ENCODE assay signal across 1 cellular context in genomic region chr7:6730343-6730633, GRCh38.
TF ChIP-seq lines count a peak whose summit lies in the region.

No MANE protein-coding gene starts in this region.

TF ChIP-seq in IMR-90, 13 proteins besides CTCF, POLR2A, EP300 and RAD21 (continued from another document):
- no peak for TF ChIP-seq ELK1 (IDR thresholded peaks at IDR 0.05; ENCODE audit: borderline replicate concordance, low read depth, low read length)
- TF ChIP-seq NFE2L2 (IDR thresholded peaks at IDR 0.05; ENCODE audit: low read depth, low read length): no peak
- no peak for TF ChIP-seq RCOR1 (IDR thresholded peaks at IDR 0.05; ENCODE audit: insufficient replicate concordance, low read length)
- no peak for TF ChIP-seq USF2 (IDR thresholded peaks at IDR 0.05; ENCODE audit: low read depth, low read length)
- TF ChIP-seq MAFK (IDR thresholded peaks at IDR 0.05; ENCODE audit: low read depth, low read length): no peak
- TF ChIP-seq CHD1 (IDR thresholded peaks at IDR 0.05; ENCODE audit: low read depth, low read length): no peak
- no peak for TF ChIP-seq FOS (IDR thresholded peaks at IDR 0.05; ENCODE audit: low read depth, low read length)
- no peak for TF ChIP-seq BHLHE40 (IDR thresholded peaks at IDR 0.05; ENCODE audit: low read depth, low read length)
